Comparison of ENCODE assay signal across 8 cellular contexts in genomic region chr5:95892784-95893354, GRCh38.
DNase-seq lines count a peak whose midpoint lies in the region; ATAC-seq and TF ChIP-seq lines count a peak whose summit lies in the region.

No MANE protein-coding gene starts in this region.

- H3K9me3 ChIP-seq in CD8-positive, alpha-beta T cell (ENCODE audit: low read length): no peaks in the 10 kb centered on the region
- H3K9me3 ChIP-seq in Karpas-422 (ENCODE audit: low read length) (no peaks in the 10 kb centered on the region), left ventricle myocardium inferior (replicated peaks) (no peaks in the 10 kb centered on the region), upper lobe of right lung (no peaks in the 10 kb centered on the region)

- no peaks in the 10 kb centered on the region for H3K79me2 ChIP-seq in Karpas-422 (ENCODE audit: low read length)

- no peak overlapping the region for H3K4me3 Mint-ChIP-seq in CD8-positive, alpha-beta T cell
- no peak overlapping the region for H3K4me3 Mint-ChIP-seq in activated CD4-positive, alpha-beta T cell treated with anti-CD3 and anti-CD28 coated beads, Interleukin-2, amount 10 ng/mL, durations not matched to agents 7 days and 5 days

- peak in 2 of 7 experiments; percentile 36 to 38 for DNase-seq in CD8-positive, alpha-beta T cell
- DNase-seq in Karpas-422 (peak; percentile 77), left ventricle myocardium inferior (no peak), upper lobe of right lung (no peak), NCI-H1417 treated with DMSO at 0.1 percent for 48 hours (lab: John Stamatoyannopoulos, UW) (no peak)
- DNase-seq in activated CD4-positive, alpha-beta T cell treated with anti-CD3 and anti-CD28 coated beads, Interleukin-2, amount 10 ng/mL, durations not matched to agents 7 days and 5 days: peak; percentile 45

- no peak overlapping the region for H3K4me2 ChIP-seq in Karpas-422 (ENCODE audit: low read depth, low read length, poor library complexity, severe bottlenecking)

- POLR2A ChIA-PET in CD8-positive, alpha-beta T cell (lab: Charles Lee): no interaction called here
- POLR2A ChIA-PET in activated CD4-positive, alpha-beta T cell treated with anti-CD3 and anti-CD28 coated beads, Interleukin-2, amount 10 ng/mL, durations not matched to agents 7 days and 5 days (lab: Charles Lee): no interaction called here

- H3K9me3 Mint-ChIP-seq in CD8-positive, alpha-beta T cell: no peaks in the 10 kb centered on the region
- H3K9me3 Mint-ChIP-seq in activated CD4-positive, alpha-beta T cell treated with anti-CD3 and anti-CD28 coated beads, Interleukin-2, amount 10 ng/mL, durations not matched to agents 7 days and 5 days: no peaks in the 10 kb centered on the region

- no peak for TF ChIP-seq CTCF in CD8-positive, alpha-beta T cell (IDR thresholded peaks at IDR 0.05)
- TF ChIP-seq CTCF in left ventricle myocardium inferior (IDR thresholded peaks at IDR 0.05; ENCODE audit: borderline replicate concordance): peak; percentile 59
- peak; percentile 42 for TF ChIP-seq CTCF in upper lobe of right lung (IDR thresholded peaks at IDR 0.05)

- H3K27me3 ChIP-seq in CD8-positive, alpha-beta T cell (ENCODE audit: insufficient read depth, low read length): no peaks in the 10 kb centered on the region
- H3K27me3 ChIP-seq in Karpas-422 (ENCODE audit: low read length): no peaks in the 10 kb centered on the region
- no peaks in the 10 kb centered on the region for H3K27me3 ChIP-seq in left ventricle myocardium inferior (ENCODE audit: low read depth)
- no peaks in the 10 kb centered on the region for H3K27me3 ChIP-seq in upper lobe of right lung

- ATAC-seq in CD8-positive, alpha-beta T cell: peak; percentile 56
- peak; percentile 65 for ATAC-seq in GM18909 (IDR thresholded peaks at IDR 0.05; ENCODE audit: poor library complexity, unreplicated experiment)
- peak; percentile 84 for ATAC-seq in upper lobe of right lung
- ATAC-seq in HG03457 (IDR thresholded peaks at IDR 0.05; ENCODE audit: unreplicated experiment): no peak

- no peak overlapping the region for H3K27ac ChIP-seq in CD8-positive, alpha-beta T cell (ENCODE audit: low read depth, low read length)
- H3K27ac ChIP-seq in Karpas-422 (ENCODE audit: low read length) (no peak overlapping the region), left ventricle myocardium inferior (replicated peaks) (no peak overlapping the region), upper lobe of right lung (no peak overlapping the region)

- no peak overlapping the region for H3K27ac Mint-ChIP-seq in CD8-positive, alpha-beta T cell
- no peak overlapping the region for H3K27ac Mint-ChIP-seq in activated CD4-positive, alpha-beta T cell treated with anti-CD3 and anti-CD28 coated beads, Interleukin-2, amount 10 ng/mL, durations not matched to agents 7 days and 5 days

- H4K20me1 ChIP-seq in Karpas-422 (ENCODE audit: insufficient read depth, low read depth, low read length): no peaks in the 10 kb centered on the region

- H3K4me1 Mint-ChIP-seq in CD8-positive, alpha-beta T cell (ENCODE audit: low read depth): no peaks in the 10 kb centered on the region
- H3K4me1 Mint-ChIP-seq in activated CD4-positive, alpha-beta T cell treated with anti-CD3 and anti-CD28 coated beads, Interleukin-2, amount 10 ng/mL, durations not matched to agents 7 days and 5 days: peaks cover 8% of the 10 kb centered on the region

- no peak overlapping the region for H3K9ac ChIP-seq in Karpas-422 (ENCODE audit: low read length)

- H3K27me3 Mint-ChIP-seq in CD8-positive, alpha-beta T cell (ENCODE audit: low read depth): no peaks in the 10 kb centered on the region
- H3K27me3 Mint-ChIP-seq in activated CD4-positive, alpha-beta T cell treated with anti-CD3 and anti-CD28 coated beads, Interleukin-2, amount 10 ng/mL, durations not matched to agents 7 days and 5 days: no peaks in the 10 kb centered on the region

- peaks cover 37% of the 10 kb centered on the region for H3K36me3 Mint-ChIP-seq in CD8-positive, alpha-beta T cell
- peaks cover 13% of the 10 kb centered on the region for H3K36me3 Mint-ChIP-seq in activated CD4-positive, alpha-beta T cell treated with anti-CD3 and anti-CD28 coated beads, Interleukin-2, amount 10 ng/mL, durations not matched to agents 7 days and 5 days (ENCODE audit: low read depth)

- intact Hi-C loops in CD8-positive, alpha-beta T cell (cut with DNase I, micrococcal nuclease): no loop called here
- intact Hi-C loops in left ventricle myocardium inferior (cut with micrococcal nuclease) (no loop called here), upper lobe of right lung (cut with DNase I) (no loop called here)

- H3K9me2 ChIP-seq in Karpas-422 (replicated peaks; ENCODE audit: insufficient read depth, low read length): no peaks in the 10 kb centered on the region

- no peak overlapping the region for H2AFZ ChIP-seq in Karpas-422 (ENCODE audit: low read length)

- no peaks in the 10 kb centered on the region for H3K36me3 ChIP-seq in CD8-positive, alpha-beta T cell (ENCODE audit: insufficient read depth, low read length)
- H3K36me3 ChIP-seq in Karpas-422 (ENCODE audit: insufficient read depth, low read length) (no peaks in the 10 kb centered on the region), left ventricle myocardium inferior (peaks cover 68% of the 10 kb centered on the region), upper lobe of right lung (peaks cover 72% of the 10 kb centered on the region)

- CTCF ChIA-PET in CD8-positive, alpha-beta T cell (lab: Charles Lee): no interaction called here
- CTCF ChIA-PET in activated CD4-positive, alpha-beta T cell treated with anti-CD3 and anti-CD28 coated beads, Interleukin-2, amount 10 ng/mL, durations not matched to agents 7 days and 5 days (lab: Charles Lee): interaction anchor here (0.6 to 1.7 kb wide), 7 partner anchors 9 to 443 kb away, joined by 3 to 7 read pairs (median 4); no protein-coding TSS in a partner anchor

- H3K4me1 ChIP-seq in CD8-positive, alpha-beta T cell (ENCODE audit: insufficient read depth, low read length): no peaks in the 10 kb centered on the region
- no peaks in the 10 kb centered on the region for H3K4me1 ChIP-seq in Karpas-422 (ENCODE audit: low read length)
- H3K4me1 ChIP-seq in left ventricle myocardium inferior: peaks cover 27% of the 10 kb centered on the region
- H3K4me1 ChIP-seq in upper lobe of right lung: no peaks in the 10 kb centered on the region

- no peak overlapping the region for H3K4me3 ChIP-seq in CD8-positive, alpha-beta T cell (ENCODE audit: low read depth, low read length)
- H3K4me3 ChIP-seq in Karpas-422 (ENCODE audit: low read length): no peak overlapping the region
- no peak overlapping the region for H3K4me3 ChIP-seq in left ventricle myocardium inferior
- no peak overlapping the region for H3K4me3 ChIP-seq in upper lobe of right lung

Comparison
In these comparisons a context has a peak if more than half of its experiments do, and no peak if none do; other contexts are left out.
1. DNase-seq: peak in Karpas-422 (single experiment) and activated CD4-positive, alpha-beta T cell treated with anti-CD3 and anti-CD28 coated beads, Interleukin-2, amount 10 ng/mL, durations not matched to agents 7 days and 5 days (single experiment); none in left ventricle myocardium inferior (single experiment), upper lobe of right lung (single experiment) and NCI-H1417 treated with DMSO at 0.1 percent for 48 hours (single experiment).